In genomic region chr15:97087337-97087736, GRCh38 we compare ENCODE assay signal across 21 cellular contexts.
DNase-seq lines count a peak whose midpoint lies in the region; ATAC-seq and TF ChIP-seq lines count a peak whose summit lies in the region.
"Had no signal": no experiment of that assay in that cellular context is flagged by ENCODE, and none has a peak within 500 bp of the region (broad histone marks: within the 10 kb centered on the region; RNA-seq: fewer than 3 reads in every experiment).

No MANE protein-coding gene starts in this region.

- DNase-seq in DMS114 treated with DMSO at 0.1 percent for 48 hours (lab: John Stamatoyannopoulos, UW; ENCODE audit: unreplicated experiment) (peak; percentile 60), LoVo (ENCODE audit: low spot score) (peak; percentile 7), choroid plexus epithelial cell (ENCODE audit: low read depth) (peak; percentile 8), type B pancreatic cell (ENCODE audit: extremely low spot score, unreplicated experiment) (no peak), T-helper 17 cell (no peak), heart right ventricle (no peak), ACHN (no peak)
- DNase-seq: CD4-positive, alpha-beta T cell; COR-L47; DMS153; H7; KG1; MV-4-11; NCI-H1105 treated with DMSO at 0.1 percent for 48 hours; NCI-H2029 treated with DMSO at 0.1 percent for 48 hours; NCI-H2171; NCI-H446; NCI-H526 treated with DMSO at 0.1 percent for 48 hours; OCI-M1; Right ventricle myocardium superior had no signal

- H3K9me3 Mint-ChIP-seq in type B pancreatic cell: no peaks in the 10 kb centered on the region

- 55 to 56% methylated on average over 2 of the region's 2 CpGs for WGBS in heart right ventricle, 2 donors

- H3K27ac Mint-ChIP-seq in type B pancreatic cell: peak overlapping the region; percentile 19
- H3K27ac Mint-ChIP-seq in T-helper 17 cell: no peak overlapping the region
- H3K27ac Mint-ChIP-seq: CD4-positive, alpha-beta T cell had no signal

- no peak for ATAC-seq in T-helper 17 cell
- no peak for ATAC-seq in heart right ventricle

- H3K27me3 Mint-ChIP-seq in type B pancreatic cell: peaks cover 11% of the 10 kb centered on the region
- H3K27me3 Mint-ChIP-seq in T-helper 17 cell: no peaks in the 10 kb centered on the region
- H3K27me3 Mint-ChIP-seq: CD4-positive, alpha-beta T cell had no signal

- intact Hi-C loops in heart right ventricle (cut with DNase I): no loop called here

- in situ Hi-C loops in ACHN (cut with HindIII; ENCODE audit: low pct_ligation_motif_present, low pct_unique_long_range_greater_than_20kb, low sequenced_read_pairs): no loop called here

- H3K27me3 ChIP-seq in heart right ventricle: peaks cover 0 to 21% (median 3%) of the 10 kb centered on the region in 7 donors

- H3K4me3 ChIP-seq in choroid plexus epithelial cell (ENCODE audit: low read depth, low read length) (no peak overlapping the region), heart right ventricle (no peak overlapping the region)
- H3K4me3 ChIP-seq: BLaER1 had no signal

- H3K4me3 Mint-ChIP-seq in type B pancreatic cell (no peak overlapping the region), T-helper 17 cell (no peak overlapping the region)
- H3K4me3 Mint-ChIP-seq: CD4-positive, alpha-beta T cell had no signal

- H3K9me3 ChIP-seq in T-helper 17 cell (ENCODE audit: control insufficient read depth, low read length, poor library complexity, severe bottlenecking) (no peaks in the 10 kb centered on the region), heart right ventricle (no peaks in the 10 kb centered on the region)
- H3K9me3 ChIP-seq: BLaER1 had no signal

- H3K4me1 Mint-ChIP-seq in type B pancreatic cell (ENCODE audit: unreplicated experiment) (peaks cover 33% of the 10 kb centered on the region), T-helper 17 cell (no peaks in the 10 kb centered on the region)

- H3K4me1 ChIP-seq in heart right ventricle: no peaks in the 10 kb centered on the region

- TF ChIP-seq CTCF in choroid plexus epithelial cell (conservative IDR thresholded peaks at IDR 0.05; ENCODE audit: low read depth, low read length) (no peak), type B pancreatic cell (conservative IDR thresholded peaks at IDR 0.05) (no peak), heart right ventricle (IDR thresholded peaks at IDR 0.05) (no peak)

- H3K27ac ChIP-seq in heart right ventricle: no peak overlapping the region
- H3K27ac ChIP-seq: BLaER1 had no signal

- no peaks in the 10 kb centered on the region for H3K36me3 Mint-ChIP-seq in type B pancreatic cell
- no peaks in the 10 kb centered on the region for H3K36me3 Mint-ChIP-seq in T-helper 17 cell (ENCODE audit: low read depth)

- H3K36me3 ChIP-seq in heart right ventricle: no peaks in the 10 kb centered on the region
- H3K36me3 ChIP-seq: BLaER1 had no signal

Comparison
In these comparisons a context has a peak if more than half of its experiments do, and no peak if none do; other contexts are left out.
1. DNase-seq: peak in DMS114 treated with DMSO at 0.1 percent for 48 hours (single experiment), LoVo (single experiment) and choroid plexus epithelial cell (single experiment); none in type B pancreatic cell (single experiment), T-helper 17 cell (0 of 3), heart right ventricle (0 of 2) and ACHN (single experiment).